In the genomic region with DNA sequence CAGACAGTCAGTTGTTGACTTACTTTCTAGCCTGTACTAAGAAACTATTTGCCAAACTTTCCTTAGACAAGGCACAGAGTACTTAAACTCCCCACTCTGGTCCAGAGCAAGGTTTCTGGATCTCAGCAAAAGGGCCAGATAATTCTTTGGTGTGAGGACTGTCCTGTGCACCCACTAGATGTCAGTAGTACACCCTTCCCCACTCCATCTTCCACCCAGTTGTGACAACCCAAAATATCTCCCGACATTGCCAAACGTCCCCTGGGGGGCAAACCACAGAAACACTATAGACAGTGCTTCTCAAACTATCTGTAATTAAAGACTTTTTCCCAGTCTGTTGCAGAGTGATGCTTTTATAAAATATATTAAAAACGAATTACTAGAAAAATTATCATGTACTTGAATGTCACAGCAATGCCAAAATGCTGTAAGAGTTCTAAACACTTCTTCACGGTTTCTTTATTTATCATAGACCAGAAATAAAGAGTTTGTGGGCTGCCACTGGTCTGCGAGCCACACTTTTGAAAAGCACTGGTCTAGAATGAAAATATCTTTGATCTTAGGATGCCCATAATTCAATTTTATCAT, we compare ENCODE assay signal across 1 cellular context.
TF ChIP-seq lines count a peak whose summit lies in the region.

No MANE protein-coding gene starts in this region.

TF ChIP-seq in HCT116, 20 proteins besides CTCF, POLR2A, EP300 and RAD21 (continued from another document):
- TF ChIP-seq SRF (IDR thresholded peaks at IDR 0.05; ENCODE audit: low read depth): no peak
- no peak for TF ChIP-seq EGR1 (IDR thresholded peaks at IDR 0.05; ENCODE audit: low read depth)
- no peak for TF ChIP-seq EZH2phosphoT487 (IDR thresholded peaks at IDR 0.05; ENCODE audit: borderline replicate concordance)
- TF ChIP-seq FOSL1 (IDR thresholded peaks at IDR 0.05; ENCODE audit: low read depth): no peak
